ENCODE assay signal across 10 cellular contexts in genomic region chr1:41811051-41811795, GRCh38.
A peak's percentile ranks its signal among the peaks of the same experiment; 100 is the strongest.
DNase-seq lines count a peak whose midpoint lies in the region; ATAC-seq and TF ChIP-seq lines count a peak whose summit lies in the region.
"Had no signal": no experiment of that assay in that cellular context is flagged by ENCODE, and none has a peak within 500 bp of the region (broad histone marks: within the 10 kb centered on the region; RNA-seq: fewer than 3 reads in every experiment).

No MANE protein-coding gene starts in this region.

- WGBS in mesendoderm (ENCODE audit: extremely low coverage, insufficient coverage, low lambda C conversion rate), result no CpG with 5 or more reads among the region's 7 CpGs

- H4K5ac ChIP-seq in mesendoderm (ENCODE audit: low read length), result no peak overlapping the region

- H2BK15ac ChIP-seq in mesendoderm (replicated peaks; ENCODE audit: low read depth), result no peak overlapping the region

- H3K56ac ChIP-seq in mesendoderm (ENCODE audit: low read length), result no peak overlapping the region

- no peak for ATAC-seq in RWPE2 (ENCODE audit: low read depth)
- ATAC-seq in HG03280 (IDR thresholded peaks at IDR 0.05; ENCODE audit: unreplicated experiment), result no peak
- no peak for ATAC-seq in HG02571 (IDR thresholded peaks at IDR 0.05; ENCODE audit: unreplicated experiment)

- H3K36me3 ChIP-seq in RWPE2 (ENCODE audit: low read depth) (no peaks in the 10 kb centered on the region), mesendoderm (ENCODE audit: control insufficient read depth, insufficient read depth, low read length) (no peaks in the 10 kb centered on the region)
- H3K36me3 ChIP-seq: upper lobe of left lung had no signal

- peak; percentile 50 for DNase-seq in GM12865 (ENCODE audit: low read depth)
- DNase-seq in RWPE2 (ENCODE audit: low spot score), result no peak
- peak; percentile 85 for DNase-seq in activated effector memory CD4-positive, alpha-beta T cell treated with anti-CD3 and anti-CD28 coated beads, Interleukin-2, amount 50 U/mL, for 16 hours
- peak; percentile 65 for DNase-seq in stimulated activated CD4-positive, alpha-beta T cell treated with anti-CD3 and anti-CD28 coated beads, Interleukin-1b, Interleukin-23, amount 100 ng/mL, for 48 hours
- DNase-seq in DMS153 (lab: John Stamatoyannopoulos, UW), result no peak
- no peak for DNase-seq in mesendoderm

- H3K9me3 ChIP-seq in RWPE2 (ENCODE audit: severe bottlenecking), result no peaks in the 10 kb centered on the region
- H3K9me3 ChIP-seq: body of pancreas, upper lobe of left lung had no signal

- H2AK5ac ChIP-seq in mesendoderm (ENCODE audit: low read length), result no peak overlapping the region

- H2BK120ac ChIP-seq in mesendoderm (ENCODE audit: low read depth, low read length), result no peak overlapping the region

- H3K27ac ChIP-seq in RWPE2 (ENCODE audit: poor library complexity, severe bottlenecking), result peak overlapping the region; percentile 87
- H3K27ac ChIP-seq in mesendoderm (ENCODE audit: low read depth, low read length), result no peak overlapping the region
- H3K27ac ChIP-seq: body of pancreas had no signal

- no peak for TF ChIP-seq CTCF in GM12865 (IDR thresholded peaks at IDR 0.05; ENCODE audit: insufficient read depth, low read depth, low read length, missing control alignments)
- no peak for TF ChIP-seq CTCF in RWPE2 (IDR thresholded peaks at IDR 0.05; ENCODE audit: poor library complexity, severe bottlenecking)

- no peak overlapping the region for H3K4ac ChIP-seq in mesendoderm (ENCODE audit: low read depth, low read length)

- peaks cover 10% of the 10 kb centered on the region for H3K4me1 ChIP-seq in RWPE2 (ENCODE audit: insufficient read depth, poor library complexity, severe bottlenecking)
- no peaks in the 10 kb centered on the region for H3K4me1 ChIP-seq in mesendoderm (ENCODE audit: control insufficient read depth, low read depth, low read length)

- no peaks in the 10 kb centered on the region for H3K79me1 ChIP-seq in mesendoderm (ENCODE audit: low read length)

- H3K23ac ChIP-seq in mesendoderm (ENCODE audit: low read length), result no peak overlapping the region

- no peak overlapping the region for H3K18ac ChIP-seq in mesendoderm (ENCODE audit: low read length)

- no peak overlapping the region for H4K8ac ChIP-seq in mesendoderm (ENCODE audit: low read depth, low read length)

- H3K79me2 ChIP-seq in mesendoderm (ENCODE audit: control insufficient read depth, insufficient read depth, low read length), result no peaks in the 10 kb centered on the region

- H3K27me3 ChIP-seq in RWPE2 (ENCODE audit: insufficient read depth, poor library complexity, severe bottlenecking), result no peaks in the 10 kb centered on the region
- no peaks in the 10 kb centered on the region for H3K27me3 ChIP-seq in mesendoderm (ENCODE audit: insufficient read depth, low read length, poor library complexity)
- H3K27me3 ChIP-seq: body of pancreas, upper lobe of left lung had no signal

- H2BK5ac ChIP-seq in mesendoderm (ENCODE audit: low read length), result no peak overlapping the region

- H3K4me2 ChIP-seq in mesendoderm (ENCODE audit: low read length), result no peak overlapping the region

- H3K4me3 ChIP-seq in GM12865 (ENCODE audit: low read depth, low read length) (no peak overlapping the region), RWPE2 (ENCODE audit: severe bottlenecking) (no peak overlapping the region), mesendoderm (ENCODE audit: low read length) (no peak overlapping the region)
- H3K4me3 ChIP-seq: body of pancreas, upper lobe of left lung had no signal

- H3K9ac ChIP-seq in mesendoderm (ENCODE audit: low read length), result no peak overlapping the region

Comparison
In these comparisons a context has a peak if more than half of its experiments do, and no peak if none do; other contexts are left out.
1. DNase-seq: peak in GM12865 (single experiment), activated effector memory CD4-positive, alpha-beta T cell treated with anti-CD3 and anti-CD28 coated beads, Interleukin-2, amount 50 U/mL, for 16 hours (single experiment) and stimulated activated CD4-positive, alpha-beta T cell treated with anti-CD3 and anti-CD28 coated beads, Interleukin-1b, Interleukin-23, amount 100 ng/mL, for 48 hours (single experiment); none in RWPE2 (single experiment), DMS153 (single experiment) and mesendoderm (single experiment).